In genomic region chr12:100573168-100573498, GRCh38 we compare ENCODE assay signal across 8 cellular contexts. TPM values are rescaled to one million over a fixed set of nuclear protein-coding genes. Genes with fewer than 3 reads are reported as not detected.
DNase-seq lines count a peak whose midpoint lies in the region; ATAC-seq and TF ChIP-seq lines count a peak whose summit lies in the region.

No MANE protein-coding gene starts in this region.

- peaks cover 24% of the 10 kb centered on the region for H3K27me3 Mint-ChIP-seq in activated naive CD8-positive, alpha-beta T cell treated with anti-CD3 and anti-CD28 coated beads, Interleukin-2, amount 50 U/mL, for 24 hours
- peaks cover 0 to 10% (median 3%) of the 10 kb centered on the region in 3 donors for H3K27me3 Mint-ChIP-seq in immature natural killer cell (ENCODE audit: low read depth in 3 of 3)

- H3K4me3 ChIP-seq in HFF-Myc (replicated peaks; ENCODE audit: low read depth, low read length): peak overlapping the region; percentile 90

- DNase-seq in HFF-Myc (ENCODE audit: extremely low read depth, low read depth) (no peak), immature natural killer cell (no peak), COLO668 (lab: John Stamatoyannopoulos, UW; ENCODE audit: unreplicated experiment) (no peak), SW480 (ENCODE audit: low spot score) (no peak), NOMO-1 (lab: John Stamatoyannopoulos, UW; ENCODE audit: unreplicated experiment in 2 of 2) (no peak)
- DNase-seq in activated naive CD8-positive, alpha-beta T cell treated with anti-CD3 and anti-CD28 coated beads, Interleukin-2, amount 50 U/mL, for 24 hours: no peak
- DNase-seq in stimulated activated effector memory CD8-positive, alpha-beta T cell treated with anti-CD3 and anti-CD28 coated beads, Interleukin-12 subunit alpha, Interleukin-12 subunit beta, amount 100 ng/mL, for 72 hours (ENCODE audit: low spot score in 2 of 2): no peak

- H3K36me3 Mint-ChIP-seq in activated naive CD8-positive, alpha-beta T cell treated with anti-CD3 and anti-CD28 coated beads, Interleukin-2, amount 50 U/mL, for 24 hours (ENCODE audit: low read depth): no peaks in the 10 kb centered on the region
- H3K36me3 Mint-ChIP-seq in immature natural killer cell: no peaks in the 10 kb centered on the region
- no peaks in the 10 kb centered on the region for H3K36me3 Mint-ChIP-seq in stimulated activated effector memory CD8-positive, alpha-beta T cell treated with anti-CD3 and anti-CD28 coated beads, Interleukin-12 subunit alpha, Interleukin-12 subunit beta, amount 100 ng/mL, for 72 hours

- H3K9me3 Mint-ChIP-seq in activated naive CD8-positive, alpha-beta T cell treated with anti-CD3 and anti-CD28 coated beads, Interleukin-2, amount 50 U/mL, for 24 hours: no peaks in the 10 kb centered on the region
- peaks cover 0 to 1% (median 0%) of the 10 kb centered on the region in 6 donors for H3K9me3 Mint-ChIP-seq in immature natural killer cell
- H3K9me3 Mint-ChIP-seq in stimulated activated effector memory CD8-positive, alpha-beta T cell treated with anti-CD3 and anti-CD28 coated beads, Interleukin-12 subunit alpha, Interleukin-12 subunit beta, amount 100 ng/mL, for 72 hours: no peaks in the 10 kb centered on the region

- TF ChIP-seq CTCF in HFF-Myc (IDR thresholded peaks at IDR 0.05; ENCODE audit: low read depth, low read length, missing control alignments): no peak

- peaks cover 12% of the 10 kb centered on the region for H3K4me1 Mint-ChIP-seq in activated naive CD8-positive, alpha-beta T cell treated with anti-CD3 and anti-CD28 coated beads, Interleukin-2, amount 50 U/mL, for 24 hours
- H3K4me1 Mint-ChIP-seq in immature natural killer cell: peaks cover 13% of the 10 kb centered on the region in 2 donors
- peaks cover 10% of the 10 kb centered on the region for H3K4me1 Mint-ChIP-seq in stimulated activated effector memory CD8-positive, alpha-beta T cell treated with anti-CD3 and anti-CD28 coated beads, Interleukin-12 subunit alpha, Interleukin-12 subunit beta, amount 100 ng/mL, for 72 hours

- peak overlapping the region; percentile 81 for H3K4me3 Mint-ChIP-seq in activated naive CD8-positive, alpha-beta T cell treated with anti-CD3 and anti-CD28 coated beads, Interleukin-2, amount 50 U/mL, for 24 hours
- H3K4me3 Mint-ChIP-seq in immature natural killer cell: peak overlapping the region; percentile 85 to 92 (median 89)
- H3K4me3 Mint-ChIP-seq in stimulated activated effector memory CD8-positive, alpha-beta T cell treated with anti-CD3 and anti-CD28 coated beads, Interleukin-12 subunit alpha, Interleukin-12 subunit beta, amount 100 ng/mL, for 72 hours: peak overlapping the region; percentile 80

- H3K27ac Mint-ChIP-seq in activated naive CD8-positive, alpha-beta T cell treated with anti-CD3 and anti-CD28 coated beads, Interleukin-2, amount 50 U/mL, for 24 hours: no peak overlapping the region
- no peak overlapping the region for H3K27ac Mint-ChIP-seq in immature natural killer cell
- H3K27ac Mint-ChIP-seq in stimulated activated effector memory CD8-positive, alpha-beta T cell treated with anti-CD3 and anti-CD28 coated beads, Interleukin-12 subunit alpha, Interleukin-12 subunit beta, amount 100 ng/mL, for 72 hours: no peak overlapping the region

- ATAC-seq in activated naive CD8-positive, alpha-beta T cell treated with anti-CD3 and anti-CD28 coated beads, Interleukin-2, amount 50 U/mL, for 24 hours: no peak
- ATAC-seq in stimulated activated effector memory CD8-positive, alpha-beta T cell treated with anti-CD3 and anti-CD28 coated beads, Interleukin-12 subunit alpha, Interleukin-12 subunit beta, amount 100 ng/mL, for 72 hours: no peak
- ATAC-seq in GM18520 (IDR thresholded peaks at IDR 0.05; ENCODE audit: unreplicated experiment): no peak

RNA-seq across cellular contexts. Expression of gene GAS2L3, which starts 0.4 kb away (rescaled TPM):
- under 1 TPM in 1 of 3 donors, not detected in 2; 0.30 TPM for polyA plus RNA-seq in immature natural killer cell
